In genomic region chr6:143564484-143565017, GRCh38 we compare ENCODE assay signal across 23 cellular contexts. TPM values are rescaled to one million over a fixed set of nuclear protein-coding genes. Genes with fewer than 3 reads are reported as not detected.
DNase-seq lines count a peak whose midpoint lies in the region; ATAC-seq, FAIRE-seq and TF ChIP-seq lines count a peak whose summit lies in the region.
"Had no signal": no experiment of that assay in that cellular context is flagged by ENCODE, and none has a peak within 500 bp of the region (broad histone marks: within the 10 kb centered on the region; RNA-seq: fewer than 3 reads in every experiment).

No MANE protein-coding gene starts in this region.

- WGBS in heart left ventricle, 4 donors = 43 to 61% (median 51%) methylated on average over 6 of the region's 6 CpGs

- CTCF ChIA-PET in activated CD8-positive, alpha-beta T cell treated with anti-CD3 and anti-CD28 coated beads, Interleukin-2, amount 10 ng/mL, durations not matched to agents 7 days and 5 days (lab: Charles Lee) = no interaction called here

- H3K36me3 ChIP-seq in adipocyte (ENCODE audit: control insufficient read depth, insufficient read depth, low read length, severe bottlenecking) (no peaks in the 10 kb centered on the region), heart left ventricle (no peaks in the 10 kb centered on the region)
- H3K36me3 ChIP-seq: BLaER1, HAP-1, SJSA1 had no signal

- peak; percentile 9 for FAIRE-seq in islet of Langerhans (lab: Jason Lieb, UNC)

- peaks cover 5% of the 10 kb centered on the region for H3K9me3 Mint-ChIP-seq in activated CD8-positive, alpha-beta T cell treated with anti-CD3 and anti-CD28 coated beads, Interleukin-2, amount 10 ng/mL, durations not matched to agents 7 days and 5 days (ENCODE audit: insufficient read depth)
- H3K9me3 Mint-ChIP-seq: CD4-positive, alpha-beta T cell had no signal

- H3K4me1 ChIP-seq in adipocyte (ENCODE audit: control insufficient read depth, insufficient read depth, low read length) (peaks cover 11% of the 10 kb centered on the region), heart left ventricle (peaks cover 0 to 7% (median 0%) of the 10 kb centered on the region in 12 donors)
- H3K4me1 ChIP-seq: BLaER1, Caco-2, HAP-1, SJSA1 had no signal

- H3K4me3 Mint-ChIP-seq in activated CD8-positive, alpha-beta T cell treated with anti-CD3 and anti-CD28 coated beads, Interleukin-2, amount 10 ng/mL, durations not matched to agents 7 days and 5 days = no peak overlapping the region
- H3K4me3 Mint-ChIP-seq: CD4-positive, alpha-beta T cell had no signal

- peaks cover 13% of the 10 kb centered on the region for H3K4me1 Mint-ChIP-seq in activated CD8-positive, alpha-beta T cell treated with anti-CD3 and anti-CD28 coated beads, Interleukin-2, amount 10 ng/mL, durations not matched to agents 7 days and 5 days (ENCODE audit: low read depth)

- ATAC-seq in heart left ventricle = peak; percentile 94 to 97 (median 96)
- no peak for ATAC-seq in activated CD8-positive, alpha-beta T cell treated with anti-CD3 and anti-CD28 coated beads, Interleukin-2, amount 10 ng/mL, durations not matched to agents 7 days and 5 days
- ATAC-seq: Panc1 had no signal

- H3K27me3 ChIP-seq in adipocyte (replicated peaks; ENCODE audit: control insufficient read depth, insufficient read depth, low read length) (no peaks in the 10 kb centered on the region), heart left ventricle (no peaks in the 10 kb centered on the region)
- H3K27me3 ChIP-seq: BLaER1, SJSA1 had no signal

- H3K27ac Mint-ChIP-seq in activated CD8-positive, alpha-beta T cell treated with anti-CD3 and anti-CD28 coated beads, Interleukin-2, amount 10 ng/mL, durations not matched to agents 7 days and 5 days = no peak overlapping the region
- H3K27ac Mint-ChIP-seq: CD4-positive, alpha-beta T cell had no signal

- POLR2A ChIA-PET in activated CD8-positive, alpha-beta T cell treated with anti-CD3 and anti-CD28 coated beads, Interleukin-2, amount 10 ng/mL, durations not matched to agents 7 days and 5 days (lab: Charles Lee) = no interaction called here

- peak overlapping the region; percentile 58 for H3K9ac ChIP-seq in adipocyte (ENCODE audit: low read length)
- H3K9ac ChIP-seq: BLaER1 had no signal

- H3K27me3 Mint-ChIP-seq in activated CD8-positive, alpha-beta T cell treated with anti-CD3 and anti-CD28 coated beads, Interleukin-2, amount 10 ng/mL, durations not matched to agents 7 days and 5 days (ENCODE audit: low read depth) = no peaks in the 10 kb centered on the region
- H3K27me3 Mint-ChIP-seq: CD4-positive, alpha-beta T cell had no signal

- intact Hi-C loops in heart left ventricle (cut with DNase I) = loop anchor here in 2 of 10 donors (2.0 to 5.0 kb wide), 2 partner anchors 47 to 50 kb away; no protein-coding TSS in a partner anchor

- TF ChIP-seq CTCF in AG10803 (conservative IDR thresholded peaks at IDR 0.05; ENCODE audit: low read length) (no peak), heart left ventricle (IDR thresholded peaks at IDR 0.05) (no peak)

- peak overlapping the region in 10 of 12 donors; percentile 32 to 75 (median 67) for H3K27ac ChIP-seq in heart left ventricle
- H3K27ac ChIP-seq: BLaER1, HL-60, SJSA1 had no signal

- H3K4me3 ChIP-seq in AG10803 (ENCODE audit: low read length) (no peak overlapping the region), adipocyte (ENCODE audit: low read length) (peak overlapping the region; percentile 27), heart left ventricle (no peak overlapping the region)
- H3K4me3 ChIP-seq: BLaER1, HAP-1, SJSA1 had no signal

- no peak for TF ChIP-seq POLR2A in heart left ventricle (IDR thresholded peaks at IDR 0.05)

- DNase-seq in AG10803 (ENCODE audit: low read depth) (peak; percentile 34), adipocyte (ENCODE audit: low read depth) (no peak), heart left ventricle (peak in 4 of 5 donors; percentile 58 to 89 (median 76)), NCI-H2107 treated with DMSO at 0.1 percent for 48 hours (lab: John Stamatoyannopoulos, UW; ENCODE audit: unreplicated experiment) (no peak), putamen (ENCODE audit: low spot score) (no peak)
- no peak for DNase-seq in activated CD8-positive, alpha-beta T cell treated with anti-CD3 and anti-CD28 coated beads, Interleukin-2, amount 10 ng/mL, durations not matched to agents 7 days and 5 days
- DNase-seq: Caco-2; CD4-positive, alpha-beta T cell; DMS 273 treated with DMSO at 0.1 percent for 48 hours; DMS79 treated with DMSO at 0.1 percent for 48 hours; MV-4-11; NCI-H1105 treated with DMSO at 0.1 percent for 48 hours; NCI-H1694; NCI-H2081; NCI-H2171 treated with DMSO at 0.1 percent for 48 hours; NCI-H524 treated with DMSO at 0.1 percent for 48 hours; NCI-H82 had no signal

- H3K36me3 Mint-ChIP-seq in activated CD8-positive, alpha-beta T cell treated with anti-CD3 and anti-CD28 coated beads, Interleukin-2, amount 10 ng/mL, durations not matched to agents 7 days and 5 days (ENCODE audit: low read depth) = peaks cover 3% of the 10 kb centered on the region

- H3K9me3 ChIP-seq in adipocyte (ENCODE audit: control insufficient read depth, low read length) = no peaks in the 10 kb centered on the region
- no peaks in the 10 kb centered on the region for H3K9me3 ChIP-seq in heart left ventricle
- H3K9me3 ChIP-seq: Caco-2, HAP-1, SJSA1 had no signal

RNA-seq across cellular contexts. Expression of gene FUCA2, which starts 53.0 kb away (rescaled TPM):
- total RNA-seq in heart left ventricle = 10 to 100 TPM; 18.0 to 68.6 (median 34.8) TPM
- 10 to 100 TPM; 22.2 to 60.1 TPM for polyA plus RNA-seq in heart left ventricle
- total RNA-seq in activated CD8-positive, alpha-beta T cell treated with anti-CD3 and anti-CD28 coated beads, Interleukin-2, amount 10 ng/mL, durations not matched to agents 7 days and 5 days = 10 to 100 TPM; 10.7 to 13.8 TPM

Comparison
In these comparisons a context has a peak if more than half of its experiments do, and no peak if none do; other contexts are left out.
1. DNase-seq: peak in AG10803 (single experiment) and heart left ventricle (4 of 5); none in adipocyte (single experiment), activated CD8-positive, alpha-beta T cell treated with anti-CD3 and anti-CD28 coated beads, Interleukin-2, amount 10 ng/mL, durations not matched to agents 7 days and 5 days (single experiment), NCI-H2107 treated with DMSO at 0.1 percent for 48 hours (single experiment) and putamen (single experiment).